Comparison of ENCODE assay signal across 8 cellular contexts in the genomic region with DNA sequence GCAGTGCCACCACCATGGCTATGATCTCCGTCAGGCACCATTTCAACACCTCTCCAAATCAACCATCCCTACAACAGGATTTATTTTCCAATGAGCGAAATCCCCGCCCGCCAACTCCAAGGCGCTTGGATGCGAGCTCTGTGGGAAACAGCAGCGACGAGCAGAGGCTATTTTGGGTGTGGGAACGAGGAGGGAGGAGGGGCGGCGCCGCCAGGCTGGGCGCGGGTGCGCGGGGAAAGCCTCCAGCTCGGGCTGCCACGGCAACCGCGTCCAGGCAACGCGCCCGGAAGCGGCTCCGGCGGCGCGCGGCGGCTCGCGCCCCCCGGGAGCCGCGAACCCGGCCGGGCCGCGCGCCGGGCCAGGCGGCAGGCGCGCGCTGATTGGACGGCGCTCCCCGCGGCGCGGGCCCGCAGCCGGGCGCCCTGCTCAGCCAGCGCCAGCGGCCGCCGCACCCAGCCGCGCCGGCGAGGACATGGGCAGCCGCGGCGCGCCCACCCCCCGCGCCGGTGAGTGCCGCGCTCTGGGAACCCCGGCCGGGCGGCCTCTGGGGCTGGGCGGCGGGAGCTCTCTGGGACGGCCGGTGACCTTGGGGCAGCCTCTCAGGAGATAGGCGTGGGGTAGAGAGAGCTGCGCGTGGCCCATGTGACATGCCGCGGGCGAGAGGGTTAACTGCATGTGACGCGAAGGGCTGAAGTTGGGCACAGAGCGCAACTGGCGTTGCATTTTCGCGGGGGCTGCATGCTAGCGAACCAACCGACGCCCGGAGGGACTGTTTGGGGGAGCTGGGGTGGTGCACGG. TPM values are rescaled to one million over a fixed set of nuclear protein-coding genes. Genes with fewer than 3 reads are reported as not detected.
DNase-seq lines count a peak whose midpoint lies in the region; ATAC-seq and TF ChIP-seq lines count a peak whose summit lies in the region.

A gene (plus strand): TSS at position 410 of the 798 bp plus-strand sequence. CDS start 20,441 bp downstream, outside the sequence.

- peak within 1 kb of the TSS; percentile 49 for H3K4me3 ChIP-seq in CD8-positive, alpha-beta memory T cell (ENCODE audit: low read length)
- H3K4me3 ChIP-seq in tibial nerve: peak within 1 kb of the TSS; percentile 43 to 67 (median 56)

- no peak for TF ChIP-seq POLR2A in tibial nerve (IDR thresholded peaks at IDR 0.05)

- peak in 4 of 5 donors; percentile 15 to 54 (median 34) for DNase-seq in CD8-positive, alpha-beta memory T cell
- peak; percentile 88 for DNase-seq in GM19240 (ENCODE audit: insufficient read length, low spot score)
- peak; percentile 55 for DNase-seq in NCI-H748 treated with DMSO at 0.1 percent for 48 hours (lab: John Stamatoyannopoulos, UW)
- peak; percentile 26 for DNase-seq in activated gamma-delta T cell (lab: John Stamatoyannopoulos, UW)
- DNase-seq in foreskin keratinocyte: peak in 1 of 2 donors; percentile 33
- DNase-seq in nephron progenitor cell: peak; percentile 85
- DNase-seq in tibial nerve (ENCODE audit: low spot score in 2 of 2): peak; percentile 45 to 47

- CTCF ChIA-PET in CD8-positive, alpha-beta memory T cell (lab: Charles Lee): no interaction called here

- peaks cover 16% of the 10 kb centered on the region for H3K27me3 ChIP-seq in CD8-positive, alpha-beta memory T cell (ENCODE audit: insufficient read depth, low read length, poor library complexity, severe bottlenecking)
- H3K27me3 ChIP-seq in foreskin keratinocyte (peaks cover 74% of the 10 kb centered on the region), tibial nerve (peaks cover 0 to 3% of the 10 kb centered on the region in 2 donors)

- peak within 1 kb of the TSS in 3 of 8 donors; percentile 34 to 66 (median 37) for H3K27ac Mint-ChIP-seq in CD8-positive, alpha-beta memory T cell
- H3K27ac Mint-ChIP-seq in nephron progenitor cell: no peak within 1 kb of the TSS

- H3K36me3 ChIP-seq in CD8-positive, alpha-beta memory T cell (ENCODE audit: insufficient read depth, low read length): no peaks in the 10 kb centered on the region
- no peaks in the 10 kb centered on the region for H3K36me3 ChIP-seq in tibial nerve

- TF ChIP-seq EP300 in tibial nerve (IDR thresholded peaks at IDR 0.05): peak in 1 of 2 donors; percentile 45

- peaks cover 25 to 50% of the 10 kb centered on the region in 2 donors for H3K27me3 Mint-ChIP-seq in CD8-positive, alpha-beta memory T cell
- H3K27me3 Mint-ChIP-seq in nephron progenitor cell (ENCODE audit: low read depth, poor library complexity): peaks cover 85% of the 10 kb centered on the region

- H3K27ac ChIP-seq in CD8-positive, alpha-beta memory T cell (ENCODE audit: low read depth, low read length): no peak within 1 kb of the TSS
- H3K27ac ChIP-seq in foreskin keratinocyte: no peak within 1 kb of the TSS
- peak within 1 kb of the TSS in 2 of 4 donors; percentile 48 to 79 for H3K27ac ChIP-seq in tibial nerve

- H3K4me3 Mint-ChIP-seq in CD8-positive, alpha-beta memory T cell: peak within 1 kb of the TSS; percentile 66 to 89 (median 81)
- H3K4me3 Mint-ChIP-seq in nephron progenitor cell: peak within 1 kb of the TSS; percentile 85

- peak; percentile 57 for ATAC-seq in HG03378 (IDR thresholded peaks at IDR 0.05; ENCODE audit: unreplicated experiment)
- ATAC-seq in foreskin keratinocyte: peak; percentile 72

- H3K36me3 Mint-ChIP-seq in CD8-positive, alpha-beta memory T cell: peaks cover 0 to 3% (median 0%) of the 10 kb centered on the region in 3 donors
- no peaks in the 10 kb centered on the region for H3K36me3 Mint-ChIP-seq in nephron progenitor cell (ENCODE audit: low read depth)

- 0% methylated on average over 22 to 66 of the region's 95 CpGs for WGBS in tibial nerve, 2 donors

- TF ChIP-seq CTCF in foreskin keratinocyte (conservative IDR thresholded peaks at IDR 0.05) (no peak), nephron progenitor cell (IDR thresholded peaks at IDR 0.05) (no peak), tibial nerve (IDR thresholded peaks at IDR 0.05) (no peak)

- no peaks in the 10 kb centered on the region for H3K9me3 ChIP-seq in CD8-positive, alpha-beta memory T cell (ENCODE audit: low read length)
- H3K9me3 ChIP-seq in tibial nerve: no peaks in the 10 kb centered on the region

- POLR2A ChIA-PET in CD8-positive, alpha-beta memory T cell (lab: Charles Lee): no interaction called here

- peaks cover 0 to 4% (median 0%) of the 10 kb centered on the region in 5 donors for H3K9me3 Mint-ChIP-seq in CD8-positive, alpha-beta memory T cell
- H3K9me3 Mint-ChIP-seq in nephron progenitor cell: no peaks in the 10 kb centered on the region

- H3K4me1 Mint-ChIP-seq in CD8-positive, alpha-beta memory T cell: peaks cover 10 to 28% (median 25%) of the 10 kb centered on the region in 3 donors
- H3K4me1 Mint-ChIP-seq in nephron progenitor cell: peaks cover 14% of the 10 kb centered on the region

- H3K4me1 ChIP-seq in CD8-positive, alpha-beta memory T cell (ENCODE audit: insufficient read depth, low read length): peaks cover 9% of the 10 kb centered on the region
- H3K4me1 ChIP-seq in foreskin keratinocyte: no peaks in the 10 kb centered on the region
- peaks cover 0 to 23% (median 9%) of the 10 kb centered on the region in 4 donors for H3K4me1 ChIP-seq in tibial nerve

RNA-seq across cellular contexts. Expression of the gene that starts here (rescaled TPM):
- under 1 TPM; 0.83 to 0.97 TPM for total RNA-seq in CD8-positive, alpha-beta memory T cell
- polyA plus RNA-seq in CD8-positive, alpha-beta memory T cell: not detected
- total RNA-seq in foreskin keratinocyte: 0.56 and 0.78 TPM in 2 replicates
- polyA plus RNA-seq in foreskin keratinocyte: 0.25 and 0.37 TPM in 2 replicates
- 10 to 100 TPM in 2 of 4 donors, 1 to 10 TPM in 2; 1.8 to 15.5 (median 7.9) TPM for total RNA-seq in tibial nerve

Comparison
In these comparisons a context has a peak if more than half of its experiments do, and no peak if none do; other contexts are left out.
1. Peak in DNase-seq and H3K4me3 ChIP-seq in CD8-positive, alpha-beta memory T cell; RNA of the gene not detected or under 1 TPM.
2. Peak in ATAC-seq in foreskin keratinocyte; RNA of the gene not detected or under 1 TPM.